In the genomic region with DNA sequence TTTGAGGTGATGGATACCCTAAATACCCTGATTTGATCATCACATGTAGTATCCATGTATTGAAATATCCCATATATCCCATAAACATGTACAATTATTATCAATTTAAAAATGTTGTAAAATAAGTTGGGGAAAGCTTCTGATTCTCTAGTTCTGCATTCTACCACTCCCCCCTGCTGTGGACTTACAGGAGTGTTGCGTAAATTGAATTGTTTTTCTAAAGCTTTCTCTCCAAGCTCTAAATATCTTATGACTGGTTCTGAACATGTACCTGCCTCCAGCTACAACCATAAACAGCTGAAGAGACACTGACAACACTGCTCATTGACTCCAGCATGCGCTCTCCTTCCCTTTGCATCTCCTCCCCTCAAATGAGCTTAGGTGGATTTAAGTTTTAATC, we compare ENCODE assay signal across 1 cellular context.
TF ChIP-seq lines count a peak whose summit lies in the region.

No MANE protein-coding gene starts in this region.

TF ChIP-seq in GM23338, 12 proteins besides CTCF, POLR2A, EP300 and RAD21 (continued from another document):
- TF ChIP-seq, protein P1, sequence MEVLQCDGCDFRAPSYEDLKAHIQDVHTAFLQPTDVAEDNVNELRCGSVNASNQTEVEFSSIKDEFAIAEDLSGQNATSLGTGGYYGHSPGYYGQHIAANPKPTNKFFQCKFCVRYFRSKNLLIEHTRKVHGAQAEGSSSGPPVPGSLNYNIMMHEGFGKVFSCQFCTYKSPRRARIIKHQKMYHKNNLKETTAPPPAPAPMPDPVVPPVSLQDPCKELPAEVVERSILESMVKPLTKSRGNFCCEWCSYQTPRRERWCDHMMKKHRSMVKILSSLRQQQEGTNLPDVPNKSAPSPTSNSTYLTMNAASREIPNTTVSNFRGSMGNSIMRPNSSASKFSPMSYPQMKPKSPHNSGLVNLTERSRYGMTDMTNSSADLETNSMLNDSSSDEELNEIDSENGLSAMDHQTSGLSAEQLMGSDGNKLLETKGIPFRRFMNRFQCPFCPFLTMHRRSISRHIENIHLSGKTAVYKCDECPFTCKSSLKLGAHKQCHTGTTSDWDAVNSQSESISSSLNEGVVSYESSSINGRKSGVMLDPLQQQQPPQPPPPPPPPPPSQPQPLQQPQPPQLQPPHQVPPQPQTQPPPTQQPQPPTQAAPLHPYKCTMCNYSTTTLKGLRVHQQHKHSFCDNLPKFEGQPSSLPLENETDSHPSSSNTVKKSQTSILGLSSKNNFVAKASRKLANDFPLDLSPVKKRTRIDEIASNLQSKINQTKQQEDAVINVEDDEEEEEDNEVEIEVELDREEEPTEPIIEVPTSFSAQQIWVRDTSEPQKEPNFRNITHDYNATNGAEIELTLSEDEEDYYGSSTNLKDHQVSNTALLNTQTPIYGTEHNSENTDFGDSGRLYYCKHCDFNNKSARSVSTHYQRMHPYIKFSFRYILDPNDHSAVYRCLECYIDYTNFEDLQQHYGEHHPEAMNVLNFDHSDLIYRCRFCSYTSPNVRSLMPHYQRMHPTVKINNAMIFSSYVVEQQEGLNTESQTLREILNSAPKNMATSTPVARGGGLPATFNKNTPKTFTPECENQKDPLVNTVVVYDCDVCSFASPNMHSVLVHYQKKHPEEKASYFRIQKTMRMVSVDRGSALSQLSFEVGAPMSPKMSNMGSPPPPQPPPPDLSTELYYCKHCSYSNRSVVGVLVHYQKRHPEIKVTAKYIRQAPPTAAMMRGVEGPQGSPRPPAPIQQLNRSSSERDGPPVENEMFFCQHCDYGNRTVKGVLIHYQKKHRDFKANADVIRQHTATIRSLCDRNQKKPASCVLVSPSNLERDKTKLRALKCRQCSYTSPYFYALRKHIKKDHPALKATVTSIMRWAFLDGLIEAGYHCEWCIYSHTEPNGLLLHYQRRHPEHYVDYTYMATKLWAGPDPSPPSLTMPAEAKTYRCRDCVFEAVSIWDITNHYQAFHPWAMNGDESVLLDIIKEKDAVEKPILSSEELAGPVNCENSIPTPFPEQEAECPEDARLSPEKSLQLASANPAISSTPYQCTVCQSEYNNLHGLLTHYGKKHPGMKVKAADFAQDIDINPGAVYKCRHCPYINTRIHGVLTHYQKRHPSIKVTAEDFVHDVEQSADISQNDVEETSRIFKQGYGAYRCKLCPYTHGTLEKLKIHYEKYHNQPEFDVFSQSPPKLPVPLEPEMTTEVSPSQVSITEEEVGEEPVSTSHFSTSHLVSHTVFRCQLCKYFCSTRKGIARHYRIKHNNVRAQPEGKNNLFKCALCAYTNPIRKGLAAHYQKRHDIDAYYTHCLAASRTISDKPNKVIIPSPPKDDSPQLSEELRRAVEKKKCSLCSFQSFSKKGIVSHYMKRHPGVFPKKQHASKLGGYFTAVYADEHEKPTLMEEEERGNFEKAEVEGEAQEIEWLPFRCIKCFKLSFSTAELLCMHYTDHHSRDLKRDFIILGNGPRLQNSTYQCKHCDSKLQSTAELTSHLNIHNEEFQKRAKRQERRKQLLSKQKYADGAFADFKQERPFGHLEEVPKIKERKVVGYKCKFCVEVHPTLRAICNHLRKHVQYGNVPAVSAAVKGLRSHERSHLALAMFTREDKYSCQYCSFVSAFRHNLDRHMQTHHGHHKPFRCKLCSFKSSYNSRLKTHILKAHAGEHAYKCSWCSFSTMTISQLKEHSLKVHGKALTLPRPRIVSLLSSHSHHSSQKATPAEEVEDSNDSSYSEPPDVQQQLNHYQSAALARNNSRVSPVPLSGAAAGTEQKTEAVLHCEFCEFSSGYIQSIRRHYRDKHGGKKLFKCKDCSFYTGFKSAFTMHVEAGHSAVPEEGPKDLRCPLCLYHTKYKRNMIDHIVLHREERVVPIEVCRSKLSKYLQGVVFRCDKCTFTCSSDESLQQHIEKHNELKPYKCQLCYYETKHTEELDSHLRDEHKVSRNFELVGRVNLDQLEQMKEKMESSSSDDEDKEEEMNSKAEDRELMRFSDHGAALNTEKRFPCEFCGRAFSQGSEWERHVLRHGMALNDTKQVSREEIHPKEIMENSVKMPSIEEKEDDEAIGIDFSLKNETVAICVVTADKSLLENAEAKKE (CRISPR knock-in tag; IDR thresholded peaks at IDR 0.05) = no peak
- TF ChIP-seq POLR2AphosphoS5 (IDR thresholded peaks at IDR 0.05; ENCODE audit: low read depth) (no peak), ZNF331 (CRISPR knock-in tag; IDR thresholded peaks at IDR 0.05; ENCODE audit: low read depth) (no peak), CREB1 (CRISPR knock-in tag; IDR thresholded peaks at IDR 0.05; ENCODE audit: low read depth) (no peak), JUNB (IDR thresholded peaks at IDR 0.05; ENCODE audit: unreplicated experiment) (no peak)
- TF ChIP-seq, protein P2, sequence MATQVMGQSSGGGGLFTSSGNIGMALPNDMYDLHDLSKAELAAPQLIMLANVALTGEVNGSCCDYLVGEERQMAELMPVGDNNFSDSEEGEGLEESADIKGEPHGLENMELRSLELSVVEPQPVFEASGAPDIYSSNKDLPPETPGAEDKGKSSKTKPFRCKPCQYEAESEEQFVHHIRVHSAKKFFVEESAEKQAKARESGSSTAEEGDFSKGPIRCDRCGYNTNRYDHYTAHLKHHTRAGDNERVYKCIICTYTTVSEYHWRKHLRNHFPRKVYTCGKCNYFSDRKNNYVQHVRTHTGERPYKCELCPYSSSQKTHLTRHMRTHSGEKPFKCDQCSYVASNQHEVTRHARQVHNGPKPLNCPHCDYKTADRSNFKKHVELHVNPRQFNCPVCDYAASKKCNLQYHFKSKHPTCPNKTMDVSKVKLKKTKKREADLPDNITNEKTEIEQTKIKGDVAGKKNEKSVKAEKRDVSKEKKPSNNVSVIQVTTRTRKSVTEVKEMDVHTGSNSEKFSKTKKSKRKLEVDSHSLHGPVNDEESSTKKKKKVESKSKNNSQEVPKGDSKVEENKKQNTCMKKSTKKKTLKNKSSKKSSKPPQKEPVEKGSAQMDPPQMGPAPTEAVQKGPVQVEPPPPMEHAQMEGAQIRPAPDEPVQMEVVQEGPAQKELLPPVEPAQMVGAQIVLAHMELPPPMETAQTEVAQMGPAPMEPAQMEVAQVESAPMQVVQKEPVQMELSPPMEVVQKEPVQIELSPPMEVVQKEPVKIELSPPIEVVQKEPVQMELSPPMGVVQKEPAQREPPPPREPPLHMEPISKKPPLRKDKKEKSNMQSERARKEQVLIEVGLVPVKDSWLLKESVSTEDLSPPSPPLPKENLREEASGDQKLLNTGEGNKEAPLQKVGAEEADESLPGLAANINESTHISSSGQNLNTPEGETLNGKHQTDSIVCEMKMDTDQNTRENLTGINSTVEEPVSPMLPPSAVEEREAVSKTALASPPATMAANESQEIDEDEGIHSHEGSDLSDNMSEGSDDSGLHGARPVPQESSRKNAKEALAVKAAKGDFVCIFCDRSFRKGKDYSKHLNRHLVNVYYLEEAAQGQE (IDR thresholded peaks at IDR 0.05; ENCODE audit: unreplicated experiment) = no peak
